In genomic region chr20:3471397-3472021, GRCh38 we compare ENCODE assay signal across 8 cellular contexts. TPM values are rescaled to one million over a fixed set of nuclear protein-coding genes. Genes with fewer than 3 reads are reported as not detected.
DNase-seq lines count a peak whose midpoint lies in the region; ATAC-seq and TF ChIP-seq lines count a peak whose summit lies in the region.

No MANE protein-coding gene starts in this region.

- no peaks in the 10 kb centered on the region for H3K9me3 Mint-ChIP-seq in neural crest cell

- H3K36me3 ChIP-seq in heart left ventricle (no peaks in the 10 kb centered on the region), NT2/D1 (ENCODE audit: insufficient read depth, insufficient read length, low read length) (no peaks in the 10 kb centered on the region), endocrine pancreas (ENCODE audit: control insufficient read depth, insufficient read depth, low read length) (no peaks in the 10 kb centered on the region)

- peak overlapping the region; percentile 81 for H3K9ac ChIP-seq in NT2/D1 (ENCODE audit: insufficient read length, low read depth)
- peak overlapping the region; percentile 69 for H3K9ac ChIP-seq in endocrine pancreas (ENCODE audit: control insufficient read depth, insufficient read depth, low read length)

- TF ChIP-seq CTCF in heart left ventricle (IDR thresholded peaks at IDR 0.05) (no peak), neural crest cell (conservative IDR thresholded peaks at IDR 0.05) (no peak)

- H3K4me3 ChIP-seq in heart left ventricle: peak overlapping the region; percentile 83 to 100 (median 98)
- peak overlapping the region; percentile 77 for H3K4me3 ChIP-seq in NT2/D1 (ENCODE audit: insufficient read length, low read depth)
- peak overlapping the region; percentile 83 for H3K4me3 ChIP-seq in endocrine pancreas (ENCODE audit: control insufficient read depth, insufficient read depth, low read length)

- ATAC-seq in heart left ventricle (peak in 1 of 4 donors; percentile 23), Right ventricle myocardium superior (ENCODE audit: poor library complexity) (no peak)

- no peak for TF ChIP-seq POLR2A in heart left ventricle (IDR thresholded peaks at IDR 0.05)

- peaks cover 9 to 35% (median 27%) of the 10 kb centered on the region in 12 donors for H3K4me1 ChIP-seq in heart left ventricle
- no peaks in the 10 kb centered on the region for H3K4me1 ChIP-seq in NT2/D1 (ENCODE audit: insufficient read depth, insufficient read length)
- peaks cover 14% of the 10 kb centered on the region for H3K4me1 ChIP-seq in endocrine pancreas (ENCODE audit: control insufficient read depth, insufficient read depth, low read length)

- no peak overlapping the region for H3K27ac Mint-ChIP-seq in neural crest cell (ENCODE audit: unreplicated experiment)

- H3K27me3 ChIP-seq in heart left ventricle (no peaks in the 10 kb centered on the region), NT2/D1 (ENCODE audit: insufficient read depth, insufficient read length) (peaks cover 29% of the 10 kb centered on the region), endocrine pancreas (ENCODE audit: control insufficient read depth, insufficient read depth, low read length) (no peaks in the 10 kb centered on the region)

- peaks cover 5% of the 10 kb centered on the region for H3K36me3 Mint-ChIP-seq in neural crest cell (ENCODE audit: low read depth)

- H3K9me3 ChIP-seq in heart left ventricle (no peaks in the 10 kb centered on the region), NT2/D1 (ENCODE audit: insufficient read depth, low read length) (no peaks in the 10 kb centered on the region), endocrine pancreas (ENCODE audit: control insufficient read depth, low read length) (no peaks in the 10 kb centered on the region)

- peak overlapping the region in 11 of 12 donors; percentile 68 to 93 (median 89) for H3K27ac ChIP-seq in heart left ventricle

- peak in 2 of 5 donors; percentile 15 to 33 for DNase-seq in heart left ventricle
- no peak for DNase-seq in Right ventricle myocardium superior
- DNase-seq in NT2/D1 (ENCODE audit: low read depth, low spot score): no peak
- no peak for DNase-seq in neural crest cell (ENCODE audit: low read depth, low spot score)
- no peak for DNase-seq in NCI-H1436 (lab: John Stamatoyannopoulos, UW)
- no peak for DNase-seq in mucosa of gallbladder (ENCODE audit: low spot score)
- no peak for DNase-seq in CD1c-positive myeloid dendritic cell (ENCODE audit: extremely low spot score)

- intact Hi-C loops in heart left ventricle (cut with DNase I) (loop anchor here in 6 of 10 donors (2.0 to 10.0 kb wide), 4 partner anchors 64 to 117 kb away; partner anchors contain the start of gene DNAAF9 (in 5 of the 6)), Right ventricle myocardium superior (cut with DNase I) (loop anchor here (10.0 kb wide), 1 partner anchor 67 kb away; the partner anchor contains the start of gene DNAAF9)

- peaks cover 28% of the 10 kb centered on the region for H3K4me1 Mint-ChIP-seq in neural crest cell

- 0 to 1% (median 0%) methylated on average over 23 to 30 of the region's 30 CpGs for WGBS in heart left ventricle, 4 donors

- peaks cover 5% of the 10 kb centered on the region for H3K27me3 Mint-ChIP-seq in neural crest cell (ENCODE audit: low read depth)

- peak overlapping the region; percentile 91 for H3K4me3 Mint-ChIP-seq in neural crest cell

RNA-seq across cellular contexts. Expression of gene ATRN, which starts 0.7 kb away (rescaled TPM):
- total RNA-seq in heart left ventricle (10 to 100 TPM; 30.3 to 44.7 (median 36.9) TPM), Right ventricle myocardium superior (30.0 TPM), neural crest cell (28.6 and 28.7 TPM in 2 replicates), mucosa of gallbladder (39.6 TPM)
- 10 to 100 TPM in 1 of 2 donors, 1 to 10 TPM in 1; 4.8 to 17.3 TPM for polyA plus RNA-seq in heart left ventricle
